ENCODE assay signal across 21 cellular contexts in the genomic region with DNA sequence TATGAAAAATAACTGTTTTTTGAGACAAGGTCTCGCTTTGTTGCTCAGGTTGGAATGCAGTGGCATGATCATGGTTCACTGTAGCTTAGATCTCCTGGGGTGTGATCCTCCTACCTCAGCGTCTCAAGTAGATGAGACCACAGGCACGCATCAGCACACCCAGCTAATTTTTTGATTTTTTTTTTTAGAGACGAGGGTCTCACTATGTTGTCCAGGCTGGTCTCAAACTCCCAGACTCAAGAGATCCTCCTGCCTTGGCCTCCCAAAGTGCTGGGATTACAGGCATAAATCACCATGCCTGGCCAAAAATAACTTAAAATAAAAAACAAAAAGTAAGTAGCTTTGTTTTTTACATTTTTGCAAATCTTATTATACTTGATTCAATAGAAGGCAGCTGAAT.
DNase-seq lines count a peak whose midpoint lies in the region; ATAC-seq and TF ChIP-seq lines count a peak whose summit lies in the region.
"Had no signal": no experiment of that assay in that cellular context is flagged by ENCODE, and none has a peak within 500 bp of the region (broad histone marks: within the 10 kb centered on the region; RNA-seq: fewer than 3 reads in every experiment).

No MANE protein-coding gene starts in this region.

- no peaks in the 10 kb centered on the region for H3K9me3 Mint-ChIP-seq in activated CD4-positive, alpha-beta T cell treated with anti-CD3 and anti-CD28 coated beads for 36 hours (ENCODE audit: low read depth)

- intact Hi-C loops in left cardiac atrium (cut with DNase I) = no loop called here
- intact Hi-C loops in esophagus muscularis mucosa (cut with DNase I) = no loop called here
- intact Hi-C loops in gastrocnemius medialis (cut with DNase I; ENCODE audit: low total_unique reads) = no loop called here
- intact Hi-C loops in activated CD4-positive, alpha-beta T cell treated with anti-CD3 and anti-CD28 coated beads for 36 hours (cut with DNase I, micrococcal nuclease) = no loop called here

- DNase-seq in right atrium auricular region (ENCODE audit: low spot score) (no peak), left cardiac atrium (no peak), esophagus muscularis mucosa (ENCODE audit: extremely low spot score) (no peak), gastrocnemius medialis (no peak), NCI-H69 (lab: John Stamatoyannopoulos, UW) (no peak), LoVo (ENCODE audit: low spot score) (no peak)
- DNase-seq in activated CD4-positive, alpha-beta T cell treated with anti-CD3 and anti-CD28 coated beads for 36 hours = no peak
- DNase-seq: DMS 273 treated with DMSO at 0.1 percent for 48 hours, DND-41, GOT3, MG63, NCI-H1092, NCI-H1436 treated with DMSO at 0.1 percent for 48 hours, NCI-H2029, NCI-H2171, NCI-H446, SK-N-SH had no signal

- H3K27ac Mint-ChIP-seq in activated CD4-positive, alpha-beta T cell treated with anti-CD3 and anti-CD28 coated beads for 36 hours = no peak overlapping the region

- TF ChIP-seq EP300 in esophagus muscularis mucosa (IDR thresholded peaks at IDR 0.05) = no peak

- TF ChIP-seq POLR2A in esophagus muscularis mucosa (IDR thresholded peaks at IDR 0.05; ENCODE audit: low read depth) = no peak
- no peak for TF ChIP-seq POLR2A in gastrocnemius medialis (IDR thresholded peaks at IDR 0.05)

- no peaks in the 10 kb centered on the region for H3K27me3 ChIP-seq in right atrium auricular region
- no peaks in the 10 kb centered on the region for H3K27me3 ChIP-seq in esophagus muscularis mucosa
- H3K27me3 ChIP-seq in gastrocnemius medialis = no peaks in the 10 kb centered on the region
- H3K27me3 ChIP-seq: MG63 had no signal

- CTCF ChIA-PET in HEK293 (lab: Yijun Ruan, JAX) = no interaction called here
- CTCF ChIA-PET in activated CD4-positive, alpha-beta T cell treated with anti-CD3 and anti-CD28 coated beads for 36 hours (lab: Charles Lee) = interaction anchor here (1.0 to 4.9 kb wide), 3 partner anchors 12 to 375 kb away, joined by 3 to 28 read pairs (median 3); no protein-coding TSS in a partner anchor

- TF ChIP-seq CTCF in right atrium auricular region (IDR thresholded peaks at IDR 0.05) (no peak), HEK293 (tag by site-specific recombination; IDR thresholded peaks at IDR 0.05) (no peak), esophagus muscularis mucosa (IDR thresholded peaks at IDR 0.05) (no peak), gastrocnemius medialis (IDR thresholded peaks at IDR 0.05 in 4 of 5, conservative IDR thresholded peaks at IDR 0.05 in 1 of 5) (no peak)

- ATAC-seq in left cardiac atrium (no peak), gastrocnemius medialis (no peak)
- no peak for ATAC-seq in activated CD4-positive, alpha-beta T cell treated with anti-CD3 and anti-CD28 coated beads for 36 hours
- ATAC-seq: HCT116, Panc1 had no signal

- H3K36me3 Mint-ChIP-seq in activated CD4-positive, alpha-beta T cell treated with anti-CD3 and anti-CD28 coated beads for 36 hours (ENCODE audit: low read depth) = peaks cover 16% of the 10 kb centered on the region

- H3K27ac ChIP-seq in right atrium auricular region (peak overlapping the region; percentile 75 to 97), HEK293 (ENCODE audit: extremely low read depth, low read depth, low read length) (no peak overlapping the region), esophagus muscularis mucosa (replicated peaks in 1 of 4) (peak overlapping the region; percentile 90 to 97 (median 96)), gastrocnemius medialis (peak overlapping the region; percentile 92 to 98 (median 92))
- H3K27ac ChIP-seq: KMS-11 had no signal

- peaks cover 43% of the 10 kb centered on the region for H3K4me1 Mint-ChIP-seq in activated CD4-positive, alpha-beta T cell treated with anti-CD3 and anti-CD28 coated beads for 36 hours

- no peaks in the 10 kb centered on the region for H3K27me3 Mint-ChIP-seq in activated CD4-positive, alpha-beta T cell treated with anti-CD3 and anti-CD28 coated beads for 36 hours

- in situ Hi-C loops in gastrocnemius medialis (cut with MboI; ENCODE audit: low sequenced_read_pairs in 4 of 4) = no loop called here

- H3K4me3 Mint-ChIP-seq in activated CD4-positive, alpha-beta T cell treated with anti-CD3 and anti-CD28 coated beads for 36 hours = no peak overlapping the region

- H3K4me1 ChIP-seq in right atrium auricular region (peaks cover 0 to 59% of the 10 kb centered on the region in 2 donors), HEK293 (ENCODE audit: control insufficient read depth, insufficient read depth, low read length) (peaks cover 3% of the 10 kb centered on the region), esophagus muscularis mucosa (peaks cover 53 to 82% (median 79%) of the 10 kb centered on the region in 4 donors), gastrocnemius medialis (peaks cover 73 to 79% of the 10 kb centered on the region in 2 donors)

- H3K9me3 ChIP-seq in right atrium auricular region (no peaks in the 10 kb centered on the region), HEK293 (ENCODE audit: control insufficient read depth, insufficient read depth, low read depth, low read length) (no peaks in the 10 kb centered on the region), esophagus muscularis mucosa (no peaks in the 10 kb centered on the region), gastrocnemius medialis (no peaks in the 10 kb centered on the region)
- H3K9me3 ChIP-seq: MG63, SK-N-SH had no signal

- 90% methylated on average over 4 of the region's 4 CpGs for WGBS in esophagus muscularis mucosa

- H3K36me3 ChIP-seq in right atrium auricular region (no peaks in the 10 kb centered on the region), HEK293 (ENCODE audit: control insufficient read depth in 2 of 2, insufficient read depth in 1 of 2, low read length in 2 of 2) (no peaks in the 10 kb centered on the region), esophagus muscularis mucosa (no peaks in the 10 kb centered on the region), gastrocnemius medialis (no peaks in the 10 kb centered on the region)

- H3K4me3 ChIP-seq in right atrium auricular region (no peak overlapping the region), HEK293 (ENCODE audit: low read depth, low read length) (no peak overlapping the region), esophagus muscularis mucosa (no peak overlapping the region), gastrocnemius medialis (no peak overlapping the region)
- H3K4me3 ChIP-seq: MG63 had no signal

- POLR2A ChIA-PET in HEK293 (lab: Yijun Ruan, JAX) = interaction anchor here (1.2 kb wide), 1 partner anchor 97 kb away, joined by 4 read pairs; no protein-coding TSS in a partner anchor
- POLR2A ChIA-PET in activated CD4-positive, alpha-beta T cell treated with anti-CD3 and anti-CD28 coated beads for 36 hours (lab: Charles Lee) = no interaction called here

TF ChIP-seq in HEK293, 187 proteins besides CTCF, POLR2A, EP300 and RAD21:
- TF ChIP-seq ZNF121 (tag by site-specific recombination; IDR thresholded peaks at IDR 0.05) = peak; percentile 52; the same call in 1 of the 2 replicates
- TF ChIP-seq MYNN (tag by site-specific recombination; IDR thresholded peaks at IDR 0.05; ENCODE audit: borderline replicate concordance) = no peak
